1 cellular context compared by ENCODE assay signal in the genomic region with DNA sequence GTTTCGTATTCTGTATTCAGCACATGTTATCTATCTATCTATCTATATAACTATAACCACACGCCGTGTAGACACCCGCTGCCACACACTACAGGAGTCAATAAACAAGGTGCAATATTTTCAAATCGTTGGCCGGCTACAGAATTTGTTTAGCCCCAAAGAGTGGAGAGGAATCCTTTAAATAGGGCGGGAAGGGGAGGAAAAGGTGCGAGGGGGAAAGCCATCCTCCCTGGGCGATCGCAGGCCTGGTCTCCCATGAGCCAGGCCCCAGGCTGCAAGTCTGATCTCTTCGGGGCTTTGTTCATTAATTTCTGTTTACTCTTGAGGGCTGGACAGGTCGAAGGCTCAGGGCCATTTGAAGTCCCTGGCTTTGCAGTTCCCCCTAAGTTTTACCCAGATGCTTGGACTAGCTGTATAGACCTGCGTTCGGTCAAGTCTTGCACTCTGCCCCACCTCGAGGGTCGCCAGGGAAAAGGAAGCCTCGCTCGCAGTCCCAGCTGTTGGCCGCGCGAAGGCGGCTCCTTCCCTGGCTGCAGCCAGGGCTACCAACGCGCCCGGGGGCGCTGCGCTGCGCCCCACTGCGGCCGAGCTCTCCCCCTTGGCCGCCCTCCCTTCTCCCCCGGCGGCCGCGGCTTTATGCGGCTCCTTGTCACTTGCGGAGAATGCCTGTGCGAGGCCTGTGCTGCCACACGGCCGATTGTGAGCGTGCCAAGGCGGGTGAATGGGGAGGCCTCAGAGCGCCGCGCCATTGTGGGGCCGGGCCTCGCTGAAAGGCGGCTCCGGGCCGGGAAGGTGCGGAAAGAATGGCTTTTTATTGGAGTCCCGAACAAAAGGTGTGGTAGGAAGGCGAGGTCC.
TF ChIP-seq lines count a peak whose summit lies in the region.

No MANE protein-coding gene starts in this region.

TF ChIP-seq in HepG2, 621 proteins besides CTCF, POLR2A, EP300 and RAD21 (continued from another document):
- TF ChIP-seq, protein P1, sequence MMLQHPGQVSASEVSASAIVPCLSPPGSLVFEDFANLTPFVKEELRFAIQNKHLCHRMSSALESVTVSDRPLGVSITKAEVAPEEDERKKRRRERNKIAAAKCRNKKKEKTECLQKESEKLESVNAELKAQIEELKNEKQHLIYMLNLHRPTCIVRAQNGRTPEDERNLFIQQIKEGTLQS (CRISPR knock-in tag; IDR thresholded peaks at IDR 0.05): no peak
- TF ChIP-seq, protein P2, sequence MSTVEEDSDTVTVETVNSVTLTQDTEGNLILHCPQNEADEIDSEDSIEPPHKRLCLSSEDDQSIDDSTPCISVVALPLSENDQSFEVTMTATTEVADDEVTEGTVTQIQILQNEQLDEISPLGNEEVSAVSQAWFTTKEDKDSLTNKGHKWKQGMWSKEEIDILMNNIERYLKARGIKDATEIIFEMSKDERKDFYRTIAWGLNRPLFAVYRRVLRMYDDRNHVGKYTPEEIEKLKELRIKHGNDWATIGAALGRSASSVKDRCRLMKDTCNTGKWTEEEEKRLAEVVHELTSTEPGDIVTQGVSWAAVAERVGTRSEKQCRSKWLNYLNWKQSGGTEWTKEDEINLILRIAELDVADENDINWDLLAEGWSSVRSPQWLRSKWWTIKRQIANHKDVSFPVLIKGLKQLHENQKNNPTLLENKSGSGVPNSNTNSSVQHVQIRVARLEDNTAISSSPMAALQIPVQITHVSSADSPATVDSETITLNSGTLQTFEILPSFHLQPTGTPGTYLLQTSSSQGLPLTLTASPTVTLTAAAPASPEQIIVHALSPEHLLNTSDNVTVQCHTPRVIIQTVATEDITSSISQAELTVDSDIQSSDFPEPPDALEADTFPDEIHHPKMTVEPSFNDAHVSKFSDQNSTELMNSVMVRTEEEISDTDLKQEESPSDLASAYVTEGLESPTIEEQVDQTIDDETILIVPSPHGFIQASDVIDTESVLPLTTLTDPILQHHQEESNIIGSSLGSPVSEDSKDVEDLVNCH (CRISPR knock-in tag; IDR thresholded peaks at IDR 0.05): no peak
- TF ChIP-seq, protein P3, sequence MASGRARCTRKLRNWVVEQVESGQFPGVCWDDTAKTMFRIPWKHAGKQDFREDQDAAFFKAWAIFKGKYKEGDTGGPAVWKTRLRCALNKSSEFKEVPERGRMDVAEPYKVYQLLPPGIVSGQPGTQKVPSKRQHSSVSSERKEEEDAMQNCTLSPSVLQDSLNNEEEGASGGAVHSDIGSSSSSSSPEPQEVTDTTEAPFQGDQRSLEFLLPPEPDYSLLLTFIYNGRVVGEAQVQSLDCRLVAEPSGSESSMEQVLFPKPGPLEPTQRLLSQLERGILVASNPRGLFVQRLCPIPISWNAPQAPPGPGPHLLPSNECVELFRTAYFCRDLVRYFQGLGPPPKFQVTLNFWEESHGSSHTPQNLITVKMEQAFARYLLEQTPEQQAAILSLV (CRISPR knock-in tag; IDR thresholded peaks at IDR 0.05; ENCODE audit: borderline replicate concordance): no peak
- TF ChIP-seq KDM3A (CRISPR knock-in tag; IDR thresholded peaks at IDR 0.05; ENCODE audit: low read depth) (0 out of 2 replicates have a peak, but pooled peaks have one; percentile 16), NCOA1 (CRISPR knock-in tag; IDR thresholded peaks at IDR 0.05) (no peak), EZH2 (conservative IDR thresholded peaks at IDR 0.05; ENCODE audit: low read depth, low read length) (peak; percentile 93), SRSF1 (optimal IDR thresholded peaks at IDR 0.05; ENCODE audit: low read depth, low read length) (no peak), ZMYM4 (CRISPR knock-in tag; IDR thresholded peaks at IDR 0.05) (0 out of 2 replicates have a peak, but pooled peaks have one; percentile 16)
- TF ChIP-seq, protein P4, sequence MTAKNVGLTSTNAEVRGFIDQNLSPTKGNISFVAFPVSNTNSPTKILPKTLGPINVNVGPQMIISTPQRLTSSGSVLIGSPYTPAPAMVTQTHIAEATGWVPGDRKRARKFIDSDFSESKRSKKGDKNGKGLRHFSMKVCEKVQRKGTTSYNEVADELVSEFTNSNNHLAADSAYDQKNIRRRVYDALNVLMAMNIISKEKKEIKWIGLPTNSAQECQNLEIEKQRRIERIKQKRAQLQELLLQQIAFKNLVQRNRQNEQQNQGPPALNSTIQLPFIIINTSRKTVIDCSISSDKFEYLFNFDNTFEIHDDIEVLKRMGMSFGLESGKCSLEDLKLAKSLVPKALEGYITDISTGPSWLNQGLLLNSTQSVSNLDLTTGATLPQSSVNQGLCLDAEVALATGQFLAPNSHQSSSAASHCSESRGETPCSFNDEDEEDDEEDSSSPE (CRISPR knock-in tag; IDR thresholded peaks at IDR 0.05): no peak
